In the genomic region with DNA sequence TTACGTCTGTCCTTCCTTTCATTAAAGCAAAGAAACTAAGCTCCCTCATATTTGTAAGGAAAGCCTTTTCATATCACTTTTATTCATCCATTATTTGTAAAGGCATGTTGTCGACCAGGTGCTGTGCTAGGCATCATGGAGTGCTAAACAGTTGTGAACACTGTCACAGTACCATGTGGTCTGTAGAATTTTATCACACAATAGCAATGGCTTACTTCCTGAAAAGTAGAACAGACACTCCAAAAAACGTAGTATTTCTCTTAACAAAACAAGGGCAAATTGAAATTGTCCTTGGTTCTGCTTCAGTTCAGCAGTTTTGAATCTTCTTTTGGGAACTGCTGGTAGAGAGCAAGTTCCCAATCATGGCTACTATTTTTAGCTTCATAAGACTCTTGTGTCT, we compare ENCODE assay signal across 28 cellular contexts.
"Had no signal": no experiment of that assay in that cellular context is flagged by ENCODE, and none has a peak within 500 bp of the region (broad histone marks: within the 10 kb centered on the region; RNA-seq: fewer than 3 reads in every experiment).

No MANE protein-coding gene starts in this region.

- H3K36me3 ChIP-seq: esophagus muscularis mucosa, gastroesophageal sphincter, heart right ventricle, neural progenitor cell, prostate gland, right atrium auricular region, sigmoid colon, stomach, thyroid gland had no signal

- H3K4me2 ChIP-seq: neural progenitor cell had no signal

- H3K4me3 ChIP-seq: coronary artery, esophagus muscularis mucosa, gastroesophageal sphincter, heart right ventricle, lung, mucosa of descending colon, neural progenitor cell, prostate gland, right atrium auricular region, sigmoid colon, stomach, thyroid gland had no signal

- H3K4me1 ChIP-seq: foreskin keratinocyte, parathyroid adenoma, prostate gland had no signal

- H3K79me2 ChIP-seq: parathyroid adenoma had no signal

- H2AFZ ChIP-seq: neural progenitor cell, parathyroid adenoma had no signal

- H3K9me3 ChIP-seq: esophagus muscularis mucosa, gastroesophageal sphincter, heart right ventricle, mucosa of descending colon, prostate gland, right atrium auricular region, sigmoid colon, stomach, thyroid gland had no signal

- FAIRE-seq: endothelial cell of umbilical vein had no signal

- H3K27me3 ChIP-seq: esophagus muscularis mucosa, foreskin keratinocyte, gastroesophageal sphincter, heart right ventricle, neural progenitor cell, right atrium auricular region, sigmoid colon, stomach, thyroid gland had no signal

- DNase-seq: dermis blood vessel endothelial cell; effector memory CD4-positive, alpha-beta T cell; foreskin keratinocyte; heart right ventricle; hippocampal formation; immature natural killer cell; islet precursor cell; kidney glomerular epithelial cell; left colon; mucosa of descending colon; naive B cell; sigmoid colon; stimulated activated CD4-positive, alpha-beta T cell treated with anti-CD3 and anti-CD28 coated beads, Interleukin-2, amount 100 ng/mL, for 24 hours; stimulated activated CD4-positive, alpha-beta T cell treated with anti-CD3 and anti-CD28 coated beads, Interleukin-4, amount 100 ng/mL, for 24 hours; stimulated activated naive CD4-positive, alpha-beta T cell treated with Interleukin-2 at 50 U/mL for 16 hours; stomach; thyroid gland had no signal

- H3K27ac ChIP-seq: coronary artery, esophagus muscularis mucosa, foreskin keratinocyte, gastroesophageal sphincter, neural progenitor cell, parathyroid adenoma, prostate gland, right atrium auricular region, sigmoid colon, stomach, thyroid gland had no signal

- H3K9ac ChIP-seq: neural progenitor cell, parathyroid adenoma had no signal

- ATAC-seq: foreskin keratinocyte; gastroesophageal sphincter; left colon; mucosa of descending colon; natural killer cell treated with Interleukin-12 subunit alpha and Interleukin-12 subunit beta and Interleukin-15 and Interleukin-18, amount 100 ng/mL, for 72 hours; stimulated activated effector memory CD8-positive, alpha-beta T cell treated with anti-CD3 and anti-CD28 coated beads, Interleukin-12 subunit alpha, Interleukin-12 subunit beta, amount 100 ng/mL, for 72 hours had no signal
